Comparison of ENCODE assay signal across 28 cellular contexts in genomic region chr16:86926695-86927094, GRCh38.
DNase-seq lines count a peak whose midpoint lies in the region; ATAC-seq, FAIRE-seq and TF ChIP-seq lines count a peak whose summit lies in the region.
"Had no signal": no experiment of that assay in that cellular context is flagged by ENCODE, and none has a peak within 500 bp of the region (broad histone marks: within the 10 kb centered on the region; RNA-seq: fewer than 3 reads in every experiment).

No MANE protein-coding gene starts in this region.

- H3K36me3 Mint-ChIP-seq in endodermal cell (ENCODE audit: low read depth) (no peaks in the 10 kb centered on the region), nephron progenitor cell (ENCODE audit: low read depth) (peaks cover 4% of the 10 kb centered on the region)
- H3K36me3 Mint-ChIP-seq: CD14-positive monocyte had no signal

- no peaks in the 10 kb centered on the region for H3K36me3 ChIP-seq in endodermal cell (ENCODE audit: control insufficient read depth, insufficient read depth, low read length)
- H3K36me3 ChIP-seq: BE2C, MG63 had no signal

- DNase-seq in activated effector memory CD4-positive, alpha-beta T cell treated with anti-CD3 and anti-CD28 coated beads, Interleukin-2, amount 50 U/mL, for 16 hours, result peak; percentile 42
- DNase-seq in activated effector memory CD4-positive, alpha-beta T cell treated with Interleukin-2 at 50 U/mL for 16 hours, result no peak
- DNase-seq in endodermal cell (no peak), nephron progenitor cell (no peak), HTR-8/SVneo (ENCODE audit: insufficient read length, low spot score) (no peak)
- DNase-seq: ACHN; BE2C; CD8-positive, alpha-beta memory T cell; DMS 273 treated with DMSO at 0.1 percent for 48 hours; DMS79; EL; GDM1; KG1; MG63; NCI-H1105 treated with DMSO at 0.1 percent for 48 hours; NCI-H146; NCI-H1930; NCI-H2107; NCI-H524; NCI-H774; PC-3; SHP77 had no signal

- 89 to 90% methylated on average over 7 to 8 of the region's 8 CpGs for WGBS in endodermal cell (ENCODE audit: insufficient coverage in 1 of 2, insufficient read length in 1 of 2), 2 experiments

- TF ChIP-seq CTCF in endodermal cell (conservative IDR thresholded peaks at IDR 0.05) (no peak), nephron progenitor cell (IDR thresholded peaks at IDR 0.05) (no peak)

- H3K9me3 Mint-ChIP-seq in endodermal cell (peaks cover 3% of the 10 kb centered on the region), nephron progenitor cell (peaks cover 15% of the 10 kb centered on the region)

- FAIRE-seq in HTR-8/SVneo (lab: Jason Lieb, UNC), result no peak
- FAIRE-seq: GM12878 had no signal

- no peak for ATAC-seq in GM21786 (IDR thresholded peaks at IDR 0.05; ENCODE audit: unreplicated experiment)
- ATAC-seq in HG03108 (IDR thresholded peaks at IDR 0.05; ENCODE audit: unreplicated experiment), result no peak
- ATAC-seq: GM12878, HCT116, PC-3 had no signal

- H3K4me1 ChIP-seq in endodermal cell (ENCODE audit: control insufficient read depth, insufficient read depth, low read length), result peaks cover 4% of the 10 kb centered on the region
- H3K4me1 ChIP-seq: BE2C had no signal

- peaks cover 7% of the 10 kb centered on the region for H3K27me3 Mint-ChIP-seq in endodermal cell (ENCODE audit: insufficient read depth)
- peaks cover 9% of the 10 kb centered on the region for H3K27me3 Mint-ChIP-seq in nephron progenitor cell (ENCODE audit: low read depth, poor library complexity)

- no peak overlapping the region for H3K4me3 Mint-ChIP-seq in endodermal cell
- no peak overlapping the region for H3K4me3 Mint-ChIP-seq in nephron progenitor cell
- H3K4me3 Mint-ChIP-seq: CD8-positive, alpha-beta memory T cell had no signal

- H3K4me3 ChIP-seq in endodermal cell (ENCODE audit: low read length), result no peak overlapping the region
- H3K4me3 ChIP-seq: GM12878, MG63 had no signal

- H3K27me3 ChIP-seq in endodermal cell (ENCODE audit: control insufficient read depth, insufficient read depth, low read length, poor library complexity, severe bottlenecking), result no peaks in the 10 kb centered on the region
- H3K27me3 ChIP-seq: MG63 had no signal

- H3K27ac Mint-ChIP-seq in endodermal cell (no peak overlapping the region), nephron progenitor cell (peak overlapping the region; percentile 27)
- H3K27ac Mint-ChIP-seq: CD14-positive monocyte; CD8-positive, alpha-beta memory T cell had no signal

- peak overlapping the region; percentile 63 for H3K27ac ChIP-seq in endodermal cell (ENCODE audit: low read depth, low read length)
- H3K27ac ChIP-seq: 22Rv1 had no signal

- H3K9ac ChIP-seq in endodermal cell (ENCODE audit: extremely low read depth, low read length, poor library complexity, severe bottlenecking), result no peak overlapping the region

- H3K4me1 Mint-ChIP-seq in endodermal cell (peaks cover 5% of the 10 kb centered on the region), nephron progenitor cell (peaks cover 44% of the 10 kb centered on the region)
- H3K4me1 Mint-ChIP-seq: CD14-positive monocyte; CD8-positive, alpha-beta memory T cell had no signal

- peaks cover under 1% of the 10 kb centered on the region for H3K9me3 ChIP-seq in endodermal cell (ENCODE audit: control insufficient read depth, low read length)
- H3K9me3 ChIP-seq: BE2C, MG63 had no signal
